Comparison of ENCODE assay signal across 17 cellular contexts in the genomic region with DNA sequence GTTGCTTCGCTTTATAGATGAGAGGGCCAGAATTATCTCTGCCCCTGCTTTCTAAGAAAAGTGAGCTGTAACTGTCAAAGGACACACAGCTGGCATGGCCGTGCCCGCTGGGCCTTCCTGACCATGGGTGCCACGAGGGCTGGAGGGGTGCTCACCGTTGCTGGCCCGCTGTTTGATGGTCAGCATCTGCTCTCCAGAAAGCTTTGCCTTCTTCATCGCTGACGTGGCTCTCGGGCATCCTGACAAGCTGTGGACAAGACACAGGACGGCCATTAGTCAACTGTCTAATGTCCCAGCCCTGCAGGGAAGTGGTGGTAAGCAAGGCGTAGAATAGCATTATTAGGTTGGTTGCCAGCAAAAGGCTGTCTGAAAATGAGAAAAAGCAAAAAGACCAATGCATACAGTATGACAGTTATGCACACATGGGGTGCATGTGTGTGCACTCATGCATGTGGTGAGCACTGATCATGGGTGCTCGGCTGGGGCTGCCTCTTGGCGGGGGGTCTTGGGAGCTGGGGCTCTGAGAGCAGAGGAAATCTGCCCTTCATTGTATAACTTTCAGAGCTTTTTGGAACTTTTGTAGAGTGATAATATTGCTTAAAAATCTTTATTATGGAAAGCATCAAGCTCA.
"Had no signal": no experiment of that assay in that cellular context is flagged by ENCODE, and none has a peak within 500 bp of the region (broad histone marks: within the 10 kb centered on the region; RNA-seq: fewer than 3 reads in every experiment).

No MANE protein-coding gene starts in this region.

- H3K4me1 Mint-ChIP-seq: activated CD4-positive, alpha-beta T cell treated with anti-CD3 and anti-CD28 coated beads, Interleukin-2, amount 10 ng/mL, durations not matched to agents 7 days and 5 days; activated naive CD8-positive, alpha-beta T cell treated with anti-CD3 and anti-CD28 coated beads for 36 hours; central memory CD8-positive, alpha-beta T cell; immature natural killer cell; neural crest cell had no signal

- H3K9me3 Mint-ChIP-seq: activated CD4-positive, alpha-beta T cell treated with anti-CD3 and anti-CD28 coated beads, Interleukin-2, amount 10 ng/mL, durations not matched to agents 7 days and 5 days; activated naive CD8-positive, alpha-beta T cell treated with anti-CD3 and anti-CD28 coated beads for 36 hours; central memory CD8-positive, alpha-beta T cell; immature natural killer cell; mesothelial cell of epicardium; neural crest cell had no signal

- H3K4me3 Mint-ChIP-seq: activated CD4-positive, alpha-beta T cell treated with anti-CD3 and anti-CD28 coated beads, Interleukin-2, amount 10 ng/mL, durations not matched to agents 7 days and 5 days; activated naive CD8-positive, alpha-beta T cell treated with anti-CD3 and anti-CD28 coated beads for 36 hours; central memory CD8-positive, alpha-beta T cell; immature natural killer cell; mesothelial cell of epicardium; neural crest cell had no signal

- ATAC-seq: foreskin keratinocyte, sciatic nerve had no signal

- DNase-seq: activated CD4-positive, alpha-beta T cell treated with anti-CD3 and anti-CD28 coated beads, Interleukin-2, amount 10 ng/mL, durations not matched to agents 7 days and 5 days; activated CD8-positive, alpha-beta memory T cell treated with anti-CD3 and anti-CD28 coated beads for 24 hours; activated naive CD8-positive, alpha-beta T cell treated with anti-CD3 and anti-CD28 coated beads for 36 hours; brain microvascular endothelial cell; cortex of kidney; effector CD4-positive, alpha-beta T cell; esophagus squamous epithelium; foreskin keratinocyte; immature natural killer cell; stimulated activated CD4-positive, alpha-beta T cell treated with anti-CD3 and anti-CD28 coated beads, Interleukin-12 subunit alpha, Interleukin-12 subunit beta, amount 100 ng/mL, for 4 hours; stimulated activated CD4-positive, alpha-beta T cell treated with anti-CD3 and anti-CD28 coated beads, Interleukin-2, amount 100 ng/mL, for 24 hours; stomach; T-helper 9 cell had no signal

- H3K27ac Mint-ChIP-seq: activated CD4-positive, alpha-beta T cell treated with anti-CD3 and anti-CD28 coated beads, Interleukin-2, amount 10 ng/mL, durations not matched to agents 7 days and 5 days; activated naive CD8-positive, alpha-beta T cell treated with anti-CD3 and anti-CD28 coated beads for 36 hours; immature natural killer cell; mesothelial cell of epicardium had no signal

- H3K36me3 Mint-ChIP-seq: activated naive CD8-positive, alpha-beta T cell treated with anti-CD3 and anti-CD28 coated beads for 36 hours; immature natural killer cell; mesothelial cell of epicardium had no signal

- H3K27me3 Mint-ChIP-seq: activated CD4-positive, alpha-beta T cell treated with anti-CD3 and anti-CD28 coated beads, Interleukin-2, amount 10 ng/mL, durations not matched to agents 7 days and 5 days; central memory CD8-positive, alpha-beta T cell had no signal
